ENCODE assay signal across 14 cellular contexts in the genomic region with DNA sequence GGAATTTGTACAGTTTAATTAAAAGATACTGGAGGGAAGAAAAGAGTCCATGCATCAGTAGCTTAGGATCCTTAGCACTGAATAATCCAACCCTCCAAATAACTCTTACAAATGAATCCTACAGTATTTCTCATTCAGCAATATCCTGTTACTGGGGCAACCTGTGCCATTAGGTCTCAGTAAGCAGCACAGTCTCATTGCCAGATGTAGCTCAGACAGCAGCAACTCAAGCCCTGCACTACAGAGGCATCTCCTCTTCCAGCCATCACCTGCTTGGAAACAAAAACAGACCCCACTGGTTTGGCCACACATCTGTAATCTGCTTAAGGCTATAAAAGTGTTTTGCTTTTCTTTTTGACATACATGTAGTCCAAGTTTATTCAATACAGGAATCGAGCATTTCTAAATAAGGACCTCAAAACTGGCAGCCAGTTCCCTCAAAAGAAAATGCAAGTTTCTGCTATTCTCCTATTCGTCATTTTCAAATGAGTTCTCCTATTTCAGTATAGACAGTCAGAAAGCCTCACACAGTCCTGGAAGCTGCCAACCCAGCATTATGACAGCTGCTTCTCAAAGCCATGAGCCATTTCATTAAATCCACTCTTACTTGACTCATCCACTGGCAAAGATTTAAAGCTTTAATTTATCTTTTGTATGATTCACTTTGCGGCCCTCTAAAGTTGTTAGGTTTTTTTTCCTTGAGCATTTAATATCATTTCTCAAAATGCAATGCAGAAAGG.
DNase-seq lines count a peak whose midpoint lies in the region; ATAC-seq and TF ChIP-seq lines count a peak whose summit lies in the region.
"Had no signal": no experiment of that assay in that cellular context is flagged by ENCODE, and none has a peak within 500 bp of the region (broad histone marks: within the 10 kb centered on the region; RNA-seq: fewer than 3 reads in every experiment).

No MANE protein-coding gene starts in this region.

- no peak for ATAC-seq in activated CD8-positive, alpha-beta T cell treated with anti-CD3 and anti-CD28 coated beads, Interleukin-2, amount 10 ng/mL, durations not matched to agents 7 days and 5 days
- ATAC-seq in HG02970 (IDR thresholded peaks at IDR 0.05; ENCODE audit: low FRiP score, unreplicated experiment), result no peak
- ATAC-seq: activated T-cell treated with anti-CD3 and anti-CD28 coated beads, Interleukin-2, amount 50 U/mL, for 72 hours; Panc1 had no signal

- intact Hi-C loops in A673 (cut with micrococcal nuclease; ENCODE audit: unreplicated experiment), result no loop called here

- POLR2A ChIA-PET in A673 (lab: Charles Lee; ENCODE audit: low non-redundant PET), result no interaction called here
- POLR2A ChIA-PET in activated CD8-positive, alpha-beta T cell treated with anti-CD3 and anti-CD28 coated beads, Interleukin-2, amount 10 ng/mL, durations not matched to agents 7 days and 5 days (lab: Charles Lee), result no interaction called here

- BruUV-seq in A673 (replicated peaks; lab: Mats Ljungman, UMichigan), result TSS peak; percentile 1

- H3K36me3 ChIP-seq in A673 (ENCODE audit: insufficient read depth, low read length, poor library complexity, severe bottlenecking) (peaks cover 14% of the 10 kb centered on the region), adipocyte (ENCODE audit: control insufficient read depth, insufficient read depth, low read length, severe bottlenecking) (no peaks in the 10 kb centered on the region)

- peak; percentile 62 for DNase-seq in A673 (ENCODE audit: low spot score)
- DNase-seq in HS-27A (ENCODE audit: low read depth), result peak; percentile 20
- DNase-seq in adipocyte (ENCODE audit: low read depth), result peak; percentile 55
- DNase-seq in iris pigment epithelial cell (ENCODE audit: low read depth), result peak; percentile 87
- DNase-seq in activated CD8-positive, alpha-beta T cell treated with anti-CD3 and anti-CD28 coated beads, Interleukin-2, amount 10 ng/mL, durations not matched to agents 7 days and 5 days, result no peak
- DNase-seq in amniotic stem cell (lab: John Stamatoyannopoulos, UW), result no peak
- no peak for DNase-seq in medulla oblongata (ENCODE audit: extremely low spot score)
- DNase-seq: activated T-cell treated with anti-CD3 and anti-CD28 coated beads, Interleukin-2, amount 50 U/mL, for 72 hours; heart left ventricle; NCI-H1436 had no signal

- H3K9me3 Mint-ChIP-seq in activated CD8-positive, alpha-beta T cell treated with anti-CD3 and anti-CD28 coated beads, Interleukin-2, amount 10 ng/mL, durations not matched to agents 7 days and 5 days (ENCODE audit: insufficient read depth), result no peaks in the 10 kb centered on the region
- H3K9me3 Mint-ChIP-seq: activated T-cell treated with anti-CD3 and anti-CD28 coated beads, Interleukin-2, amount 50 U/mL, for 72 hours; central memory CD8-positive, alpha-beta T cell had no signal

- TF ChIP-seq CTCF in A673 (conservative IDR thresholded peaks at IDR 0.05; ENCODE audit: low read depth, low read length), result no peak

- peaks cover 1% of the 10 kb centered on the region for H3K36me3 Mint-ChIP-seq in activated CD8-positive, alpha-beta T cell treated with anti-CD3 and anti-CD28 coated beads, Interleukin-2, amount 10 ng/mL, durations not matched to agents 7 days and 5 days (ENCODE audit: low read depth)

- H3K4me3 ChIP-seq in A673 (ENCODE audit: low read depth, low read length, poor library complexity, severe bottlenecking) (no peak overlapping the region), adipocyte (ENCODE audit: low read length) (peak overlapping the region; percentile 23)
- H3K4me3 ChIP-seq: heart left ventricle had no signal

- peaks cover 5% of the 10 kb centered on the region for H3K4me1 Mint-ChIP-seq in activated CD8-positive, alpha-beta T cell treated with anti-CD3 and anti-CD28 coated beads, Interleukin-2, amount 10 ng/mL, durations not matched to agents 7 days and 5 days (ENCODE audit: low read depth)
- H3K4me1 Mint-ChIP-seq: central memory CD8-positive, alpha-beta T cell had no signal

- H3K4me1 ChIP-seq in A673 (ENCODE audit: insufficient read depth, low read length, poor library complexity, severe bottlenecking) (peaks cover 12% of the 10 kb centered on the region), adipocyte (ENCODE audit: control insufficient read depth, insufficient read depth, low read length) (peaks cover 17% of the 10 kb centered on the region)

- CTCF ChIA-PET in A673 (lab: Charles Lee), result no interaction called here
- CTCF ChIA-PET in activated CD8-positive, alpha-beta T cell treated with anti-CD3 and anti-CD28 coated beads, Interleukin-2, amount 10 ng/mL, durations not matched to agents 7 days and 5 days (lab: Charles Lee), result no interaction called here

- H3K27me3 Mint-ChIP-seq in activated CD8-positive, alpha-beta T cell treated with anti-CD3 and anti-CD28 coated beads, Interleukin-2, amount 10 ng/mL, durations not matched to agents 7 days and 5 days (ENCODE audit: low read depth), result no peaks in the 10 kb centered on the region
- H3K27me3 Mint-ChIP-seq: central memory CD8-positive, alpha-beta T cell had no signal

- H3K27me3 ChIP-seq in A673 (replicated peaks; ENCODE audit: insufficient read depth, low read depth, low read length, poor library complexity) (no peaks in the 10 kb centered on the region), adipocyte (replicated peaks; ENCODE audit: control insufficient read depth, insufficient read depth, low read length) (no peaks in the 10 kb centered on the region)
- H3K27me3 ChIP-seq: heart left ventricle had no signal

- no peak overlapping the region for H3K4me3 Mint-ChIP-seq in activated CD8-positive, alpha-beta T cell treated with anti-CD3 and anti-CD28 coated beads, Interleukin-2, amount 10 ng/mL, durations not matched to agents 7 days and 5 days
- H3K4me3 Mint-ChIP-seq: activated T-cell treated with anti-CD3 and anti-CD28 coated beads, Interleukin-2, amount 50 U/mL, for 72 hours; central memory CD8-positive, alpha-beta T cell had no signal

- no peaks in the 10 kb centered on the region for H3K9me3 ChIP-seq in A673 (ENCODE audit: low read depth, low read length, poor library complexity, severe bottlenecking)
- H3K9me3 ChIP-seq in adipocyte (ENCODE audit: control insufficient read depth, low read length), result no peaks in the 10 kb centered on the region
- H3K9me3 ChIP-seq: heart left ventricle had no signal

- H3K27ac ChIP-seq in A673 (ENCODE audit: low read depth, low read length, poor library complexity, severe bottlenecking), result peak overlapping the region; percentile 35
- H3K27ac ChIP-seq: VCaP had no signal

- H3K9ac ChIP-seq in adipocyte (ENCODE audit: low read length), result no peak overlapping the region

- H3K27ac Mint-ChIP-seq in activated CD8-positive, alpha-beta T cell treated with anti-CD3 and anti-CD28 coated beads, Interleukin-2, amount 10 ng/mL, durations not matched to agents 7 days and 5 days, result no peak overlapping the region
- H3K27ac Mint-ChIP-seq: activated T-cell treated with anti-CD3 and anti-CD28 coated beads, Interleukin-2, amount 50 U/mL, for 72 hours had no signal

Comparison
In these comparisons a context has a peak if more than half of its experiments do, and no peak if none do; other contexts are left out.
1. DNase-seq: peak in A673 (single experiment), HS-27A (single experiment), adipocyte (single experiment) and iris pigment epithelial cell (single experiment); none in activated CD8-positive, alpha-beta T cell treated with anti-CD3 and anti-CD28 coated beads, Interleukin-2, amount 10 ng/mL, durations not matched to agents 7 days and 5 days (single experiment), amniotic stem cell (single experiment) and medulla oblongata (single experiment).